ENCODE assay signal across 8 cellular contexts in genomic region chr3:156787926-156788663, GRCh38. TPM values are rescaled to one million over a fixed set of nuclear protein-coding genes. Genes with fewer than 3 reads are reported as not detected.
A peak's percentile ranks its signal among the peaks of the same experiment; 100 is the strongest.
DNase-seq lines count a peak whose midpoint lies in the region; ATAC-seq and TF ChIP-seq lines count a peak whose summit lies in the region.

No MANE protein-coding gene starts in this region.

- H3K36me3 ChIP-seq in MG63 (no peaks in the 10 kb centered on the region), right atrium auricular region (no peaks in the 10 kb centered on the region), right lobe of liver (no peaks in the 10 kb centered on the region)

- H3K4me1 ChIP-seq in right atrium auricular region (peaks cover 0 to 10% of the 10 kb centered on the region in 2 donors), right lobe of liver (no peaks in the 10 kb centered on the region)

- 75% methylated on average over 1 of the region's 1 CpG for WGBS in right lobe of liver (ENCODE audit: insufficient coverage, low coverage, low lambda C conversion rate, missing lambda C conversion rate)

- no peak for TF ChIP-seq POLR2A in right lobe of liver (IDR thresholded peaks at IDR 0.05)

- no peak for TF ChIP-seq CTCF in epithelial cell of proximal tubule (conservative IDR thresholded peaks at IDR 0.05; ENCODE audit: low read depth, low read length)
- TF ChIP-seq CTCF in right atrium auricular region (IDR thresholded peaks at IDR 0.05), result no peak
- TF ChIP-seq CTCF in right lobe of liver (IDR thresholded peaks at IDR 0.05), result no peak

- H3K9me3 ChIP-seq in MG63, result no peaks in the 10 kb centered on the region
- no peaks in the 10 kb centered on the region for H3K9me3 ChIP-seq in right atrium auricular region
- no peaks in the 10 kb centered on the region for H3K9me3 ChIP-seq in right lobe of liver

- peak; percentile 77 for DNase-seq in GM04504 (ENCODE audit: low read depth)
- peak; percentile 84 for DNase-seq in MG63
- DNase-seq in epithelial cell of proximal tubule (ENCODE audit: low read depth), result peak; percentile 82
- no peak for DNase-seq in NCI-H774 (lab: John Stamatoyannopoulos, UW)
- DNase-seq in right atrium auricular region (ENCODE audit: low spot score), result no peak
- no peak for DNase-seq in right lobe of liver

- H3K27me3 ChIP-seq in MG63 (no peaks in the 10 kb centered on the region), right atrium auricular region (no peaks in the 10 kb centered on the region), right lobe of liver (no peaks in the 10 kb centered on the region)

- ATAC-seq in GM21717 (IDR thresholded peaks at IDR 0.05; ENCODE audit: unreplicated experiment) (peak; percentile 84), GM19324 (IDR thresholded peaks at IDR 0.05; ENCODE audit: low FRiP score, unreplicated experiment) (no peak), right lobe of liver (no peak)

- intact Hi-C loops in right lobe of liver (cut with DNase I), result no loop called here

- H3K4me3 ChIP-seq in MG63, result no peak overlapping the region
- no peak overlapping the region for H3K4me3 ChIP-seq in epithelial cell of proximal tubule (ENCODE audit: low read depth, low read length)
- no peak overlapping the region for H3K4me3 ChIP-seq in right atrium auricular region
- H3K4me3 ChIP-seq in right lobe of liver, result no peak overlapping the region

- H3K27ac ChIP-seq in right atrium auricular region (no peak overlapping the region), right lobe of liver (no peak overlapping the region)

RNA-seq across cellular contexts. Expression of gene LEKR1, which starts 38.1 kb away (rescaled TPM):
- 1.6 TPM in 1 of 2 replicates, not detected in the other for total RNA-seq in MG63 (2014; rRNA removed; shearing (Covaris generic); ENCODE audit: low replicate concordance)
- total RNA-seq in epithelial cell of proximal tubule (0.06 and 0.43 TPM in 2 replicates), right atrium auricular region (under 1 TPM; 0.20 to 0.70 TPM), right lobe of liver (1 to 10 TPM in 1 of 6 experiments, under 1 TPM in 3, not detected in 2; 0.49 to 1.4 (median 0.74) TPM)

Comparison
In these comparisons a context has a peak if more than half of its experiments do, and no peak if none do; other contexts are left out.
1. DNase-seq: peak in GM04504 (single experiment), MG63 (single experiment) and epithelial cell of proximal tubule (single experiment); none in NCI-H774 (single experiment), right atrium auricular region (single experiment) and right lobe of liver (0 of 3).